8 cellular contexts compared by ENCODE assay signal in the genomic region with DNA sequence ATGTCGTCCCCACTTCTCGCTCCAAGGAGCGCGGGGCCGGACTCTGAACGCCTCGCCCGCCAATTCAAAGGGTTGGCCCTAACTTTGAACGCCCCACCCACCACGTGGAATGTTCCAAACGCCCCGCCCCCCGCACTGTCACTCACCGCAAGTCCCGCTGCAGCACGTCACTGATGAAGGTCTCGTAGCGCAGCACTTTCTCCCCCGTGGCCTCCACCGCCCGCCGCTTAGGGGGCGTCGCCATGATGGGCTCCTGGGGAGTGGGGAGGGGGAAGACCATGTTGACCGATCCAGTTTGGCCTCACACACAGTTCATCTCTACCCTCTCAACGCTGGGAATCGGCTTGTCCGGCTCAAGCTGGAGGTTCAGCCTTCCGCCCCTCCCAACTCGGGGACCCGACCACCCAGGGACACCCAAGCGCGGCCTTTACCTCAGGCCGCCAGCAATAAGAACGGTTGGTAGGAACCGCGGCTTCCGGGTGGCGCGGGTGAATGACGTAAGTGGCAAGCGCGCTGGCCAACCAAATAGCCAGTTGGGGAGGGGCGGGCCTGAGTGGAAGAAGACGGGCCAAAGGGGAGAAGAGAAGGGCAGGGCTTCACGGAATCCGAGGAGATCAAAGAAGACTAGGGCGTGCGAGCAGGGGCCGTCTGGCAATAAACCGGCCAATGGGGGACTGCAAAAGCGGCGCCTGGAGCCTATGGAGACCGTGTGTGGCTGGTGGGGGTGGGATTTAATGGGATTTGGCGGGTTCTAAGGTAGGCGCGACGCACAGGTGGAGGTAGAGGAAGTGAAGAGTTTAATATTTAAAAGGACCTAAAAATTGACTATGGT. TPM values are rescaled to one million over a fixed set of nuclear protein-coding genes. Genes with fewer than 3 reads are reported as not detected.
DNase-seq lines count a peak whose midpoint lies in the region; ATAC-seq and TF ChIP-seq lines count a peak whose summit lies in the region.

A gene with protein sequence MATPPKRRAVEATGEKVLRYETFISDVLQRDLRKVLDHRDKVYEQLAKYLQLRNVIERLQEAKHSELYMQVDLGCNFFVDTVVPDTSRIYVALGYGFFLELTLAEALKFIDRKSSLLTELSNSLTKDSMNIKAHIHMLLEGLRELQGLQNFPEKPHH (minus strand): TSS at position 497 of the 832 bp plus-strand sequence. CDS start 253 bp downstream, at position 244.

- DNase-seq in C1 segment of cervical spinal cord (lab: John Stamatoyannopoulos, UW) (peak; percentile 43 to 90 (median 84)), NCI-H82 (lab: John Stamatoyannopoulos, UW) (peak; percentile 98), dermis blood vessel endothelial cell (peak; percentile 92)
- peak; percentile 94 for DNase-seq in activated CD4-positive, alpha-beta T cell treated with anti-CD3 and anti-CD28 coated beads, Interleukin-2, amount 50 U/mL, for 48 hours
- peak; percentile 94 for DNase-seq in stimulated activated CD4-positive, alpha-beta T cell treated with anti-CD3 and anti-CD28 coated beads, Interleukin-4, amount 100 ng/mL, for 24 hours

- ATAC-seq in GM19395 (IDR thresholded peaks at IDR 0.05; ENCODE audit: unreplicated experiment) (peak; percentile 83), HG03565 (IDR thresholded peaks at IDR 0.05; ENCODE audit: unreplicated experiment) (peak; percentile 65)

- WGBS in liver, result under 1% methylated on average over 58 of the region's 58 CpGs

- TF ChIP-seq CTCF in liver (IDR thresholded peaks at IDR 0.05; ENCODE audit: low read depth, low read length, missing input control), result no peak

- H3K27ac ChIP-seq in liver (ENCODE audit: low read depth in 1 of 2, low read length in 2 of 2), result peak within 1 kb of the TSS; percentile 94 to 97

- no peak for TF ChIP-seq RAD21 in liver (IDR thresholded peaks at IDR 0.05)

- H3K4me3 ChIP-seq in liver (ENCODE audit: low read depth in 1 of 3, low read length in 3 of 3), result peak within 1 kb of the TSS; percentile 64 to 87 (median 73)

- H3K4me1 ChIP-seq in liver (ENCODE audit: control insufficient read depth in 4 of 4, insufficient read depth in 4 of 4, low read length in 3 of 4), result peaks cover 0 to 2% (median 0%) of the 10 kb centered on the region in 4 donors

- no peaks in the 10 kb centered on the region for H3K27me3 ChIP-seq in liver (ENCODE audit: control insufficient read depth in 4 of 4, insufficient read depth in 4 of 4, low read length in 3 of 4)

- H3K9ac ChIP-seq in liver (ENCODE audit: low read depth in 1 of 2, low read length in 2 of 2), result peak within 1 kb of the TSS in 1 of 2 donors; percentile 74

- peaks cover 0 to 19% (median 5%) of the 10 kb centered on the region in 4 donors for H3K36me3 ChIP-seq in liver (ENCODE audit: control insufficient read depth in 4 of 4, insufficient read depth in 3 of 4, low read depth in 1 of 4, low read length in 3 of 4)

- H3K9me3 ChIP-seq in liver (ENCODE audit: control insufficient read depth in 4 of 4, low read length in 3 of 4), result no peaks in the 10 kb centered on the region

TF ChIP-seq in liver, 16 proteins besides CTCF, POLR2A, EP300 and RAD21:
- TF ChIP-seq, protein P1, sequence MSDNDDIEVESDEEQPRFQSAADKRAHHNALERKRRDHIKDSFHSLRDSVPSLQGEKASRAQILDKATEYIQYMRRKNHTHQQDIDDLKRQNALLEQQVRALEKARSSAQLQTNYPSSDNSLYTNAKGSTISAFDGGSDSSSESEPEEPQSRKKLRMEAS (IDR thresholded peaks at IDR 0.05), result peak; percentile 70
- TF ChIP-seq HNF4G (IDR thresholded peaks at IDR 0.05) (peak; percentile 22), NR2F2 (IDR thresholded peaks at IDR 0.05) (no peak), SP1 (IDR thresholded peaks at IDR 0.05) (peak; percentile 70), GABPA (IDR thresholded peaks at IDR 0.05 in 1 of 2, conservative IDR thresholded peaks at IDR 0.05 in 1 of 2) (peak in 1 of 2 donors; percentile 64), RXRA (IDR thresholded peaks at IDR 0.05) (peak; percentile 4 to 13), TAF1 (conservative IDR thresholded peaks at IDR 0.05) (no peak), YY1 (IDR thresholded peaks at IDR 0.05) (peak; percentile 88), JUND (IDR thresholded peaks at IDR 0.05) (no peak), HNF4A (conservative IDR thresholded peaks at IDR 0.05) (peak; percentile 49 to 61), FOXA1 (IDR thresholded peaks at IDR 0.05) (peak; percentile 39)
- TF ChIP-seq, protein P2, sequence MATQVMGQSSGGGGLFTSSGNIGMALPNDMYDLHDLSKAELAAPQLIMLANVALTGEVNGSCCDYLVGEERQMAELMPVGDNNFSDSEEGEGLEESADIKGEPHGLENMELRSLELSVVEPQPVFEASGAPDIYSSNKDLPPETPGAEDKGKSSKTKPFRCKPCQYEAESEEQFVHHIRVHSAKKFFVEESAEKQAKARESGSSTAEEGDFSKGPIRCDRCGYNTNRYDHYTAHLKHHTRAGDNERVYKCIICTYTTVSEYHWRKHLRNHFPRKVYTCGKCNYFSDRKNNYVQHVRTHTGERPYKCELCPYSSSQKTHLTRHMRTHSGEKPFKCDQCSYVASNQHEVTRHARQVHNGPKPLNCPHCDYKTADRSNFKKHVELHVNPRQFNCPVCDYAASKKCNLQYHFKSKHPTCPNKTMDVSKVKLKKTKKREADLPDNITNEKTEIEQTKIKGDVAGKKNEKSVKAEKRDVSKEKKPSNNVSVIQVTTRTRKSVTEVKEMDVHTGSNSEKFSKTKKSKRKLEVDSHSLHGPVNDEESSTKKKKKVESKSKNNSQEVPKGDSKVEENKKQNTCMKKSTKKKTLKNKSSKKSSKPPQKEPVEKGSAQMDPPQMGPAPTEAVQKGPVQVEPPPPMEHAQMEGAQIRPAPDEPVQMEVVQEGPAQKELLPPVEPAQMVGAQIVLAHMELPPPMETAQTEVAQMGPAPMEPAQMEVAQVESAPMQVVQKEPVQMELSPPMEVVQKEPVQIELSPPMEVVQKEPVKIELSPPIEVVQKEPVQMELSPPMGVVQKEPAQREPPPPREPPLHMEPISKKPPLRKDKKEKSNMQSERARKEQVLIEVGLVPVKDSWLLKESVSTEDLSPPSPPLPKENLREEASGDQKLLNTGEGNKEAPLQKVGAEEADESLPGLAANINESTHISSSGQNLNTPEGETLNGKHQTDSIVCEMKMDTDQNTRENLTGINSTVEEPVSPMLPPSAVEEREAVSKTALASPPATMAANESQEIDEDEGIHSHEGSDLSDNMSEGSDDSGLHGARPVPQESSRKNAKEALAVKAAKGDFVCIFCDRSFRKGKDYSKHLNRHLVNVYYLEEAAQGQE (IDR thresholded peaks at IDR 0.05), result peak; percentile 80
- TF ChIP-seq, protein P3, sequence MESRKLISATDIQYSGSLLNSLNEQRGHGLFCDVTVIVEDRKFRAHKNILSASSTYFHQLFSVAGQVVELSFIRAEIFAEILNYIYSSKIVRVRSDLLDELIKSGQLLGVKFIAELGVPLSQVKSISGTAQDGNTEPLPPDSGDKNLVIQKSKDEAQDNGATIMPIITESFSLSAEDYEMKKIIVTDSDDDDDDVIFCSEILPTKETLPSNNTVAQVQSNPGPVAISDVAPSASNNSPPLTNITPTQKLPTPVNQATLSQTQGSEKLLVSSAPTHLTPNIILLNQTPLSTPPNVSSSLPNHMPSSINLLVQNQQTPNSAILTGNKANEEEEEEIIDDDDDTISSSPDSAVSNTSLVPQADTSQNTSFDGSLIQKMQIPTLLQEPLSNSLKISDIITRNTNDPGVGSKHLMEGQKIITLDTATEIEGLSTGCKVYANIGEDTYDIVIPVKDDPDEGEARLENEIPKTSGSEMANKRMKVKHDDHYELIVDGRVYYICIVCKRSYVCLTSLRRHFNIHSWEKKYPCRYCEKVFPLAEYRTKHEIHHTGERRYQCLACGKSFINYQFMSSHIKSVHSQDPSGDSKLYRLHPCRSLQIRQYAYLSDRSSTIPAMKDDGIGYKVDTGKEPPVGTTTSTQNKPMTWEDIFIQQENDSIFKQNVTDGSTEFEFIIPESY (IDR thresholded peaks at IDR 0.05), result peak; percentile 97

RNA-seq across cellular contexts. Expression of the gene that starts here (rescaled TPM):
- total RNA-seq in dermis blood vessel endothelial cell (58.9 and 95.6 TPM in 2 replicates), liver (10 to 100 TPM; 34.0 to 62.1 TPM)
- 10 to 100 TPM; 68.5 to 99.0 TPM for polyA plus RNA-seq in liver

Comparison
In these comparisons a context has a peak if more than half of its experiments do, and no peak if none do; other contexts are left out.
1. Peak in every context shown above with its lines: DNase-seq, ATAC-seq, H3K4me3 ChIP-seq and H3K27ac ChIP-seq.